ENCODE assay signal across 25 cellular contexts in the genomic region with DNA sequence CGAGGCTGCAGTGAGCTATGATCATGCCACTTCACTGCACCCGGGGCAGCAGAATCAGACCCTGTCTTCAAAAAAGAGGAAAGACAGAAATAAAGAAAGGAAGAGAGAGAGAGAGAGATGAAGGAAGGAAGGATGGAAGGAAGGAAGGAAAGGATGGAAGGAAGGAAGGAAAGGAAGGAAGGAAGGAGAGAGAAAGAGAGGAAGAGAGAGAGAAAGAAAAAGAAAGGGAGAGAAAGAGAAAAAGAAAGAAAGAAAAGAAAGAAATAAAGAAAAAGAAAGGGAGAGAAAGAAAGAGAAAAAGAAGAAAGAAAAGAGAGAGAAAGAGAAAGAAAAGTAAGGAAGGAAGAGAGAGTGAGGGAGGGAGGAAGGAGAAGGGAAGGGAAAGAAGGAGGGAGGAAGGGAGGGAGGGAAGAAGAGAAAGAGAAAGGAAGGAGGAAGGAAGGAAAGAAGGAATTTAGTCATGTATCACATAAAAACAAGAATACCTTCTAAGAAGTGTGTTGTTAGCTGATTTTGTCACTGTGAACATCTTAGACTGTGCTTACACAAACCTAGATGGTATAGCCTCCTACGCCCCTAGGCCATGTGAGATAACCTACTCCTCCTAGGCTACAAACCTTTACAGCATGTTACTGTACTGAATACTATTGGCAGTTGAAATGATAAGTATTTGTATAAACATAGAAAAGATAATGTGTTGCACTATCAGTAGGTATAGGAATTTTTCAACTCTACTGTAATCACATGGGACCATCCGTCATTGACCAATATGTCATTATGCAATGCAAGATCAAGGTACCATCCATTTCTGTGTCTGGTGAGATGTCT. TPM values are rescaled to one million over a fixed set of nuclear protein-coding genes. Genes with fewer than 3 reads are reported as not detected.
"Had no signal": no experiment of that assay in that cellular context is flagged by ENCODE, and none has a peak within 500 bp of the region (broad histone marks: within the 10 kb centered on the region; RNA-seq: fewer than 3 reads in every experiment).

No MANE protein-coding gene starts in this region.

- H3K27me3 ChIP-seq: heart left ventricle, neural progenitor cell, ovary, right atrium auricular region, sigmoid colon, suprapubic skin, thyroid gland, upper lobe of right lung, vagina had no signal

- H3K4me3 ChIP-seq: heart left ventricle, lung, neural progenitor cell, ovary, right atrium auricular region, sigmoid colon, skin epidermis, suprapubic skin, thyroid gland, upper lobe of right lung, vagina had no signal

- ATAC-seq: heart left ventricle; left colon; left ventricle myocardium superior; natural killer cell treated with Interleukin-12 subunit alpha and Interleukin-12 subunit beta and Interleukin-15 and Interleukin-18, amount 100 ng/mL, for 72 hours; upper lobe of right lung had no signal

- DNase-seq: effector CD4-positive, alpha-beta T cell; heart left ventricle; hippocampal formation; left colon; left ventricle myocardium superior; mesenchymal stem cell; midbrain; nucleus accumbens; ovary; sigmoid colon; stimulated activated CD4-positive, alpha-beta T cell treated with anti-CD3 and anti-CD28 coated beads, Interleukin-2, amount 100 ng/mL, for 24 hours; stimulated activated CD4-positive, alpha-beta T cell treated with anti-CD3 and anti-CD28 coated beads, Interleukin-4, amount 100 ng/mL, for 4 hours; stimulated activated naive CD4-positive, alpha-beta T cell treated with Interleukin-2 at 50 U/mL for 16 hours; thyroid gland; upper lobe of right lung had no signal

- H3K9me3 ChIP-seq: heart left ventricle, ovary, right atrium auricular region, sigmoid colon, suprapubic skin, thyroid gland, upper lobe of right lung, vagina had no signal

- H2AFZ ChIP-seq: neural progenitor cell had no signal

- H3K4me3 Mint-ChIP-seq: endodermal cell; natural killer cell treated with Interleukin-12 subunit alpha and Interleukin-12 subunit beta and Interleukin-15 and Interleukin-18, amount 100 ng/mL, for 72 hours; neural progenitor cell had no signal

- H3K36me3 Mint-ChIP-seq: natural killer cell treated with Interleukin-12 subunit alpha and Interleukin-12 subunit beta and Interleukin-15 and Interleukin-18, amount 100 ng/mL, for 72 hours had no signal

- H3K27ac Mint-ChIP-seq: endodermal cell; natural killer cell treated with Interleukin-12 subunit alpha and Interleukin-12 subunit beta and Interleukin-15 and Interleukin-18, amount 100 ng/mL, for 72 hours; neural progenitor cell had no signal

- H3K4me1 ChIP-seq: neural progenitor cell, sigmoid colon, upper lobe of right lung had no signal

- H3K4me2 ChIP-seq: neural progenitor cell had no signal

- H3K9ac ChIP-seq: neural progenitor cell had no signal

- H3K36me3 ChIP-seq: neural progenitor cell, ovary, right atrium auricular region, sigmoid colon, suprapubic skin, thyroid gland, upper lobe of right lung, vagina had no signal

- H3K9me3 Mint-ChIP-seq: endodermal cell; natural killer cell treated with Interleukin-12 subunit alpha and Interleukin-12 subunit beta and Interleukin-15 and Interleukin-18, amount 100 ng/mL, for 72 hours; neural progenitor cell had no signal

- H3K27ac ChIP-seq: heart left ventricle, neural progenitor cell, ovary, right atrium auricular region, sigmoid colon, suprapubic skin, thyroid gland, upper lobe of right lung, vagina had no signal

- H3K27me3 Mint-ChIP-seq: natural killer cell treated with Interleukin-12 subunit alpha and Interleukin-12 subunit beta and Interleukin-15 and Interleukin-18, amount 100 ng/mL, for 72 hours had no signal

RNA-seq across cellular contexts. Expression of a gene that starts 25.2 kb away (rescaled TPM):
- total RNA-seq: glomerular endothelial cell; natural killer cell treated with Interleukin-12 subunit alpha and Interleukin-12 subunit beta and Interleukin-15 and Interleukin-18, amount 100 ng/mL, for 72 hours; right atrium auricular region; vagina had no signal
- polyA plus RNA-seq: endothelial cell of umbilical vein had no signal
